ENCODE assay signal across 8 cellular contexts in genomic region chr1:151281225-151281968, GRCh38. TPM values are rescaled to one million over a fixed set of nuclear protein-coding genes. Genes with fewer than 3 reads are reported as not detected.
DNase-seq lines count a peak whose midpoint lies in the region; ATAC-seq and TF ChIP-seq lines count a peak whose summit lies in the region.

No MANE protein-coding gene starts in this region.

- TF ChIP-seq RAD21 in neural cell (conservative IDR thresholded peaks at IDR 0.05), result no peak

- H3K36me3 ChIP-seq in HAP-1 (replicated peaks) (peaks cover 11% of the 10 kb centered on the region), MM.1S (replicated peaks; ENCODE audit: insufficient read depth, low read length) (no peaks in the 10 kb centered on the region), neural cell (ENCODE audit: insufficient read depth, low read length) (no peaks in the 10 kb centered on the region)

- TF ChIP-seq EP300 in neural cell (conservative IDR thresholded peaks at IDR 0.05; ENCODE audit: poor library complexity, severe bottlenecking), result peak; percentile 72

- H3K4me3 ChIP-seq in HAP-1, result peak overlapping the region; percentile 93
- H3K4me3 ChIP-seq in MM.1S (ENCODE audit: low read length), result peak overlapping the region; percentile 93
- peak overlapping the region; percentile 98 for H3K4me3 ChIP-seq in fibroblast of villous mesenchyme (ENCODE audit: low read depth, low read length)
- peak overlapping the region; percentile 83 for H3K4me3 ChIP-seq in neural cell (ENCODE audit: low read length)

- H3K4me3 Mint-ChIP-seq in stimulated activated naive CD8-positive, alpha-beta T cell treated with anti-CD3 and anti-CD28 coated beads, Interleukin-15, amount 100 ng/mL, for 72 hours, result peak overlapping the region; percentile 87 to 88

- TF ChIP-seq CTCF in MM.1S (IDR thresholded peaks at IDR 0.05; ENCODE audit: low read length) (no peak), fibroblast of villous mesenchyme (IDR thresholded peaks at IDR 0.05; ENCODE audit: insufficient read depth, low read depth, low read length) (peak; percentile 31), neural cell (IDR thresholded peaks at IDR 0.05; ENCODE audit: poor library complexity, severe bottlenecking) (peak; percentile 46)

- H3K9ac ChIP-seq in MM.1S (ENCODE audit: low read length) (peak overlapping the region; percentile 89), neural cell (ENCODE audit: low read length) (peak overlapping the region; percentile 90)

- H3K27me3 ChIP-seq in HAP-1 (ENCODE audit: low read depth) (no peaks in the 10 kb centered on the region), MM.1S (replicated peaks; ENCODE audit: insufficient read depth, low read length) (no peaks in the 10 kb centered on the region), neural cell (ENCODE audit: insufficient read depth, low read depth, low read length) (no peaks in the 10 kb centered on the region)

- H3F3A ChIP-seq in MM.1S (ENCODE audit: insufficient read depth, low read length), result peaks cover 14% of the 10 kb centered on the region
- no peaks in the 10 kb centered on the region for H3F3A ChIP-seq in neural cell (ENCODE audit: insufficient read depth, low read length, poor library complexity, severe bottlenecking)

- in situ Hi-C loops in HAP-1 (cut with MboI; ENCODE audit: low sequenced_read_pairs), result no loop called here

- H3K79me2 ChIP-seq in MM.1S (ENCODE audit: low read length) (peaks cover 29% of the 10 kb centered on the region), neural cell (replicated peaks; ENCODE audit: insufficient read depth, low read length) (peaks cover 13% of the 10 kb centered on the region)

- peak; percentile 58 for ATAC-seq in stimulated activated naive CD8-positive, alpha-beta T cell treated with anti-CD3 and anti-CD28 coated beads, Interleukin-15, amount 100 ng/mL, for 72 hours

- H3K9me2 ChIP-seq in MM.1S (replicated peaks; ENCODE audit: insufficient read depth, low read length) (no peaks in the 10 kb centered on the region), neural cell (ENCODE audit: insufficient read depth, low read length) (no peaks in the 10 kb centered on the region)

- H3K27ac Mint-ChIP-seq in stimulated activated naive CD8-positive, alpha-beta T cell treated with anti-CD3 and anti-CD28 coated beads, Interleukin-15, amount 100 ng/mL, for 72 hours, result peak overlapping the region; percentile 97 to 99

- H3K9me3 Mint-ChIP-seq in stimulated activated naive CD8-positive, alpha-beta T cell treated with anti-CD3 and anti-CD28 coated beads, Interleukin-15, amount 100 ng/mL, for 72 hours, result no peaks in the 10 kb centered on the region

- no peaks in the 10 kb centered on the region for H4K20me1 ChIP-seq in MM.1S (ENCODE audit: insufficient read depth, low read length)
- no peaks in the 10 kb centered on the region for H4K20me1 ChIP-seq in neural cell (ENCODE audit: insufficient read depth)

- peak overlapping the region; percentile 83 for H3K27ac ChIP-seq in MM.1S (ENCODE audit: low read length)
- peak overlapping the region; percentile 95 for H3K27ac ChIP-seq in neural cell (ENCODE audit: low read length)

- peak; percentile 99 for DNase-seq in ELF-1 (ENCODE audit: low read depth, low spot score)
- DNase-seq in HAP-1 (ENCODE audit: low spot score in 2 of 2), result peak; percentile 94 to 97
- DNase-seq in MM.1S, result peak; percentile 99
- DNase-seq in SHP77 treated with DMSO at 0.1 percent for 48 hours (lab: John Stamatoyannopoulos, UW), result peak; percentile 100
- peak; percentile 96 for DNase-seq in activated gamma-delta T cell treated with Interleukin-2 at 50 U/mL for 16 hours
- DNase-seq in fibroblast of villous mesenchyme (ENCODE audit: low read depth), result peak; percentile 99
- peak; percentile 98 for DNase-seq in stimulated activated naive CD8-positive, alpha-beta T cell treated with anti-CD3 and anti-CD28 coated beads, Interleukin-15, amount 100 ng/mL, for 72 hours

- H3K4me1 Mint-ChIP-seq in stimulated activated naive CD8-positive, alpha-beta T cell treated with anti-CD3 and anti-CD28 coated beads, Interleukin-15, amount 100 ng/mL, for 72 hours, result peaks cover 54% of the 10 kb centered on the region

- H3K4me2 ChIP-seq in MM.1S (ENCODE audit: low read depth, low read length) (peak overlapping the region; percentile 50), neural cell (ENCODE audit: low read length) (peak overlapping the region; percentile 56)

- H3K4me1 ChIP-seq in HAP-1, result peaks cover 8% of the 10 kb centered on the region
- H3K4me1 ChIP-seq in MM.1S (ENCODE audit: low read length), result peaks cover 10% of the 10 kb centered on the region

- H3K9me3 ChIP-seq in HAP-1 (no peaks in the 10 kb centered on the region), MM.1S (replicated peaks; ENCODE audit: insufficient read depth, low read length) (no peaks in the 10 kb centered on the region), neural cell (ENCODE audit: low read length) (no peaks in the 10 kb centered on the region)

- no peaks in the 10 kb centered on the region for H3K27me3 Mint-ChIP-seq in stimulated activated naive CD8-positive, alpha-beta T cell treated with anti-CD3 and anti-CD28 coated beads, Interleukin-15, amount 100 ng/mL, for 72 hours

- H2AFZ ChIP-seq in MM.1S (ENCODE audit: low read length), result peak overlapping the region; percentile 87
- H2AFZ ChIP-seq in neural cell (ENCODE audit: low read depth, low read length), result peak overlapping the region; percentile 99

TF ChIP-seq in neural cell, 6 proteins besides CTCF, POLR2A, EP300 and RAD21:
- TF ChIP-seq TAF1 (IDR thresholded peaks at IDR 0.05; ENCODE audit: low read depth), result peak; percentile 82
- no peak for TF ChIP-seq SMC3 (conservative IDR thresholded peaks at IDR 0.05; ENCODE audit: poor library complexity)
- TF ChIP-seq EZH2 (IDR thresholded peaks at IDR 0.05; ENCODE audit: borderline replicate concordance, insufficient read depth, low read length, poor library complexity, severe bottlenecking), result no peak
- peak; percentile 85 for TF ChIP-seq POLR2AphosphoS5 (IDR thresholded peaks at IDR 0.05)
- peak; percentile 74 for TF ChIP-seq REST (IDR thresholded peaks at IDR 0.05; ENCODE audit: borderline replicate concordance)
- TF ChIP-seq MXI1 (conservative IDR thresholded peaks at IDR 0.05; ENCODE audit: poor library complexity, severe bottlenecking), result peak; percentile 90

RNA-seq across cellular contexts. Expression of gene ZNF687, which starts 0.7 kb away (rescaled TPM):
- total RNA-seq in fibroblast of villous mesenchyme, result 12.6 and 16.4 TPM in 2 replicates
- polyA plus RNA-seq in neural cell, result 6.2 and 6.9 TPM in 2 replicates
- polyA minus RNA-seq in neural cell, result 18.5 and 19.2 TPM in 2 replicates

RNA-seq across cellular contexts. Expression of gene PSMD4, which starts 26.9 kb away (rescaled TPM):
- total RNA-seq in fibroblast of villous mesenchyme, result 135 and 139 TPM in 2 replicates
- polyA plus RNA-seq in neural cell, result 341 and 364 TPM in 2 replicates
- polyA minus RNA-seq in neural cell, result 148 and 150 TPM in 2 replicates

RNA-seq across cellular contexts. Expression of gene PI4KB, which starts 45.8 kb away (rescaled TPM):
- 61.2 and 85.5 TPM in 2 replicates for total RNA-seq in fibroblast of villous mesenchyme
- 22.8 and 25.8 TPM in 2 replicates for polyA plus RNA-seq in neural cell
- 39.2 and 39.8 TPM in 2 replicates for polyA minus RNA-seq in neural cell

Comparison
In these comparisons a context has a peak if more than half of its experiments do, and no peak if none do; other contexts are left out.
1. Peak in every context shown above with its lines: DNase-seq, ATAC-seq, H3K4me3 ChIP-seq and H3K27ac ChIP-seq.